In genomic region chr14:58014778-58015177, GRCh38 we compare ENCODE assay signal across 18 cellular contexts.
DNase-seq lines count a peak whose midpoint lies in the region; ATAC-seq and TF ChIP-seq lines count a peak whose summit lies in the region.
"Had no signal": no experiment of that assay in that cellular context is flagged by ENCODE, and none has a peak within 500 bp of the region (broad histone marks: within the 10 kb centered on the region; RNA-seq: fewer than 3 reads in every experiment).

No MANE protein-coding gene starts in this region.

- H3K56ac ChIP-seq in H9 (ENCODE audit: insufficient read length, low read depth, low read length): no peak overlapping the region

- no peak overlapping the region for H3K4me2 ChIP-seq in H9 (ENCODE audit: insufficient read depth, insufficient read length, low read length)
- no peak overlapping the region for H3K4me2 ChIP-seq in Karpas-422 (ENCODE audit: low read depth, low read length, poor library complexity, severe bottlenecking)

- H3K4me3 ChIP-seq in epithelial cell of proximal tubule (ENCODE audit: low read depth, low read length) (no peak overlapping the region), Karpas-422 (ENCODE audit: low read length) (no peak overlapping the region)

- H3K18ac ChIP-seq in H9 (ENCODE audit: insufficient read length, low read depth, low read length): no peak overlapping the region

- no peaks in the 10 kb centered on the region for H3K79me2 ChIP-seq in H9 (ENCODE audit: insufficient read depth, low read length)
- no peaks in the 10 kb centered on the region for H3K79me2 ChIP-seq in Karpas-422 (ENCODE audit: low read length)

- no peak overlapping the region for H3K14ac ChIP-seq in H9 (ENCODE audit: insufficient read depth, low read length)

- H3K9me3 ChIP-seq in H9 (ENCODE audit: control insufficient read depth, low read depth, low read length) (no peaks in the 10 kb centered on the region), Karpas-422 (ENCODE audit: low read length) (no peaks in the 10 kb centered on the region)
- H3K9me3 ChIP-seq: BE2C had no signal

- no peak overlapping the region for H2BK120ac ChIP-seq in H9 (ENCODE audit: low read depth, low read length, poor library complexity, severe bottlenecking)

- H3K4me1 ChIP-seq in H9 (ENCODE audit: insufficient read depth, low read length) (no peaks in the 10 kb centered on the region), Karpas-422 (ENCODE audit: low read length) (no peaks in the 10 kb centered on the region)
- H3K4me1 ChIP-seq: BE2C had no signal

- H3K4me3 Mint-ChIP-seq in H9: no peak overlapping the region
- no peak overlapping the region for H3K4me3 Mint-ChIP-seq in stimulated activated memory B cell treated with anti-CD40 and anti-IgM and Interleukin-4, amounts not matched to agents 10 μg/mL and 1 μg/mL and 100 μg/mL, for 72 hours
- H3K4me3 Mint-ChIP-seq: T-helper 1 cell treated with Interleukin-12 subunit alpha and Interleukin-12 subunit beta and Interleukin-4 antibody, amounts not matched to agents 30 μg/mL and 1 μg/mL, for 36 hours had no signal

- H3K23ac ChIP-seq in H9 (ENCODE audit: insufficient read length, low read depth, low read length): no peak overlapping the region

- no peak overlapping the region for H4K5ac ChIP-seq in H9 (ENCODE audit: insufficient read length, low read depth, low read length)

- H3K4ac ChIP-seq in H9 (ENCODE audit: low read depth, low read length): no peak overlapping the region

- no peak overlapping the region for H3K27ac Mint-ChIP-seq in H9
- no peak overlapping the region for H3K27ac Mint-ChIP-seq in stimulated activated memory B cell treated with anti-CD40 and anti-IgM and Interleukin-4, amounts not matched to agents 10 μg/mL and 1 μg/mL and 100 μg/mL, for 72 hours
- H3K27ac Mint-ChIP-seq: T-helper 1 cell treated with Interleukin-12 subunit alpha and Interleukin-12 subunit beta and Interleukin-4 antibody, amounts not matched to agents 30 μg/mL and 1 μg/mL, for 36 hours had no signal

- no peaks in the 10 kb centered on the region for H4K20me1 ChIP-seq in H9 (ENCODE audit: control insufficient read depth, insufficient read depth, insufficient read length)
- H4K20me1 ChIP-seq in Karpas-422 (ENCODE audit: insufficient read depth, low read depth, low read length): no peaks in the 10 kb centered on the region

- no peak overlapping the region for H4K8ac ChIP-seq in H9 (replicated peaks; ENCODE audit: insufficient read length, low read depth, low read length)

- no peaks in the 10 kb centered on the region for H3K27me3 ChIP-seq in H9 (ENCODE audit: insufficient read depth, low read length)
- no peaks in the 10 kb centered on the region for H3K27me3 ChIP-seq in Karpas-422 (ENCODE audit: low read length)
- H3K27me3 ChIP-seq: BE2C had no signal

- H3K79me1 ChIP-seq in H9 (ENCODE audit: insufficient read depth, low read depth, low read length, poor library complexity, severe bottlenecking): no peaks in the 10 kb centered on the region

- DNase-seq in DMS53 (lab: John Stamatoyannopoulos, UW) (peak; percentile 4), DMS53 treated with DMSO at 0.1 percent for 48 hours (lab: John Stamatoyannopoulos, UW; ENCODE audit: unreplicated experiment) (no peak), H9 (no peak), epithelial cell of proximal tubule (ENCODE audit: low read depth) (no peak), Karpas-422 (no peak), middle frontal gyrus (ENCODE audit: extremely low spot score, low spot score) (no peak)
- DNase-seq: BE2C, KBM-7, NCI-H1092, NCI-H1436, NCI-H187 treated with DMSO at 0.1 percent for 48 hours, NCI-H2107, NCI-H510A, OCI-M1, Right ventricle myocardium superior had no signal

- H3K9me2 ChIP-seq in Karpas-422 (replicated peaks; ENCODE audit: insufficient read depth, low read length): no peaks in the 10 kb centered on the region

- no peak overlapping the region for H4K91ac ChIP-seq in H9 (ENCODE audit: insufficient read length, low read depth, low read length)

- H3K36me3 Mint-ChIP-seq in H9 (ENCODE audit: insufficient read depth in 1 of 3, low read depth in 3 of 3): no peaks in the 10 kb centered on the region
- no peaks in the 10 kb centered on the region for H3K36me3 Mint-ChIP-seq in stimulated activated memory B cell treated with anti-CD40 and anti-IgM and Interleukin-4, amounts not matched to agents 10 μg/mL and 1 μg/mL and 100 μg/mL, for 72 hours

- H2BK12ac ChIP-seq in H9 (ENCODE audit: insufficient read length, low read depth, low read length): no peak overlapping the region

- no peaks in the 10 kb centered on the region for H3K4me1 Mint-ChIP-seq in H9
- H3K4me1 Mint-ChIP-seq in stimulated activated memory B cell treated with anti-CD40 and anti-IgM and Interleukin-4, amounts not matched to agents 10 μg/mL and 1 μg/mL and 100 μg/mL, for 72 hours: no peaks in the 10 kb centered on the region

- H3T11ph ChIP-seq in H9 (ENCODE audit: low read length): no peak overlapping the region

- no peaks in the 10 kb centered on the region for H3K27me3 Mint-ChIP-seq in H9 (ENCODE audit: low read depth)
- no peaks in the 10 kb centered on the region for H3K27me3 Mint-ChIP-seq in stimulated activated memory B cell treated with anti-CD40 and anti-IgM and Interleukin-4, amounts not matched to agents 10 μg/mL and 1 μg/mL and 100 μg/mL, for 72 hours

- H2AK5ac ChIP-seq in H9 (ENCODE audit: insufficient read length, low read length): no peak overlapping the region

- H2AFZ ChIP-seq in H9 (ENCODE audit: low read length): no peak overlapping the region
- no peak overlapping the region for H2AFZ ChIP-seq in Karpas-422 (ENCODE audit: low read length)

- H2BK15ac ChIP-seq in H9 (ENCODE audit: low read depth, low read length): no peak overlapping the region

- H2BK5ac ChIP-seq in H9 (ENCODE audit: insufficient read length, low read length): no peak overlapping the region

- ATAC-seq in stimulated activated memory B cell treated with anti-CD40 and anti-IgM and Interleukin-4, amounts not matched to agents 10 μg/mL and 1 μg/mL and 100 μg/mL, for 72 hours: peak; percentile 39
- no peak for ATAC-seq in HG03159 (IDR thresholded peaks at IDR 0.05; ENCODE audit: unreplicated experiment)

- no CpG with 5 or more reads among the region's 2 CpGs for WGBS in H9 (ENCODE audit: extremely low coverage, insufficient read length, low lambda C conversion rate)

- H3K9me3 Mint-ChIP-seq in H9: no peaks in the 10 kb centered on the region
- H3K9me3 Mint-ChIP-seq in stimulated activated memory B cell treated with anti-CD40 and anti-IgM and Interleukin-4, amounts not matched to agents 10 μg/mL and 1 μg/mL and 100 μg/mL, for 72 hours: no peaks in the 10 kb centered on the region
- H3K9me3 Mint-ChIP-seq: T-helper 1 cell treated with Interleukin-12 subunit alpha and Interleukin-12 subunit beta and Interleukin-4 antibody, amounts not matched to agents 30 μg/mL and 1 μg/mL, for 36 hours had no signal

- H3K27ac ChIP-seq in H9 (ENCODE audit: insufficient read length, low read depth, low read length) (no peak overlapping the region), Karpas-422 (ENCODE audit: low read length) (no peak overlapping the region)

- no peak overlapping the region for H3K9ac ChIP-seq in H9 (ENCODE audit: extremely low read depth, insufficient read length, low read length)
- no peak overlapping the region for H3K9ac ChIP-seq in Karpas-422 (ENCODE audit: low read length)

- H2BK20ac ChIP-seq in H9 (ENCODE audit: low read depth, low read length, poor library complexity, severe bottlenecking): no peak overlapping the region

- TF ChIP-seq CTCF in H9 (conservative IDR thresholded peaks at IDR 0.05): peak; percentile 36; the same call in 2 of the 3 replicates
- peak; percentile 4 for TF ChIP-seq CTCF in epithelial cell of proximal tubule (conservative IDR thresholded peaks at IDR 0.05; ENCODE audit: low read depth, low read length)

- no peaks in the 10 kb centered on the region for H3K23me2 ChIP-seq in H9 (ENCODE audit: insufficient read length, low read depth, low read length, poor library complexity, severe bottlenecking)

- no peaks in the 10 kb centered on the region for H3K36me3 ChIP-seq in Karpas-422 (ENCODE audit: insufficient read depth, low read length)
- H3K36me3 ChIP-seq: BE2C had no signal
